In the genomic region with DNA sequence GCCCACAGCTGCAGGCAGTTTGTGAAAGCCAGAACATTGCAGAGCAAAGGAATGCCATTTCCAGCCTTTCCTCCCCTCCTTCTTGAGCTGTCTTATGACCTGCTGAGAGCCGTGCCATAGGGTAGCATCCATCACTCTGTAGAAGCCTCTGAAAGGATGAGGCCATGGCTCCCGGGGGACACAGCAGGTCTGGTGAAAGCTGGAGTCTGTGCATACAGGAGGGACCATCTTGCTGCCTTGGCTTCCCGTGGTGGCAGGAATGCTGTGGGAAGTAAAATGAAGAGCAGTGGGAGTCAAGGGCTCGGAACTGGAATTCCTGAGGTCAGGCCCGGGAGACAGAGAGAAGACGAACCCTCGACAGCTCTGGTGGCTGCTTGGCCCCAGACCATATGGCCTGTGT, we compare ENCODE assay signal across 20 cellular contexts. TPM values are rescaled to one million over a fixed set of nuclear protein-coding genes. Genes with fewer than 3 reads are reported as not detected.
DNase-seq lines count a peak whose midpoint lies in the region; ATAC-seq, FAIRE-seq and TF ChIP-seq lines count a peak whose summit lies in the region.
"Had no signal": no experiment of that assay in that cellular context is flagged by ENCODE, and none has a peak within 500 bp of the region (broad histone marks: within the 10 kb centered on the region; RNA-seq: fewer than 3 reads in every experiment).

No MANE protein-coding gene starts in this region.

- H3K9me3 ChIP-seq in GM23248 (ENCODE audit: low read depth) (no peaks in the 10 kb centered on the region), astrocyte (ENCODE audit: insufficient read depth, low read depth, low read length) (no peaks in the 10 kb centered on the region)
- H3K9me3 ChIP-seq: left lung had no signal

- ATAC-seq in GM21717 (IDR thresholded peaks at IDR 0.05; ENCODE audit: unreplicated experiment) (no peak), GM21423 (IDR thresholded peaks at IDR 0.05; ENCODE audit: unreplicated experiment) (no peak), HG03457 (IDR thresholded peaks at IDR 0.05; ENCODE audit: unreplicated experiment) (no peak)
- ATAC-seq: activated naive CD8-positive, alpha-beta T cell treated with anti-CD3 and anti-CD28 coated beads, Interleukin-2, amount 50 U/mL, for 24 hours; activated T-helper 17 cell treated with anti-CD3 and anti-CD28 coated beads, Interleukin-2, amount 50 U/mL, for 72 hours; left lung; SK-N-SH treated with all-trans-retinoic acid at 6 μM for 48 hours had no signal

- no peaks in the 10 kb centered on the region for H3K9me3 Mint-ChIP-seq in astrocyte (ENCODE audit: unreplicated experiment)
- H3K9me3 Mint-ChIP-seq: activated naive CD8-positive, alpha-beta T cell treated with anti-CD3 and anti-CD28 coated beads, Interleukin-2, amount 50 U/mL, for 24 hours; activated T-helper 17 cell treated with anti-CD3 and anti-CD28 coated beads, Interleukin-2, amount 50 U/mL, for 72 hours had no signal

- no peaks in the 10 kb centered on the region for H3K9me2 ChIP-seq in GM23248 (ENCODE audit: insufficient read depth)

- no peak overlapping the region for H3K9ac ChIP-seq in GM23248
- H3K9ac ChIP-seq in astrocyte (ENCODE audit: low read length) = peak overlapping the region; percentile 19

- H3K4me1 Mint-ChIP-seq in astrocyte (ENCODE audit: low read depth, unreplicated experiment) = peaks cover 31% of the 10 kb centered on the region
- H3K4me1 Mint-ChIP-seq: activated naive CD8-positive, alpha-beta T cell treated with anti-CD3 and anti-CD28 coated beads, Interleukin-2, amount 50 U/mL, for 24 hours had no signal

- peaks cover 27% of the 10 kb centered on the region for H3K27me3 Mint-ChIP-seq in astrocyte (ENCODE audit: low read depth, unreplicated experiment)

- no peak for FAIRE-seq in astrocyte (lab: Jason Lieb, UNC)
- FAIRE-seq: colon had no signal

- no peaks in the 10 kb centered on the region for H3F3A ChIP-seq in GM23248 (ENCODE audit: insufficient read depth)

- WGBS in GM23248 (ENCODE audit: low coverage in 1 of 2, low lambda C conversion rate in 2 of 2, missing lambda C conversion rate in 2 of 2), 2 experiments = 20 to 21% methylated on average over 7 of the region's 7 CpGs

- H3K27me3 ChIP-seq in GM23248 (replicated peaks; ENCODE audit: insufficient read depth) (peaks cover 4% of the 10 kb centered on the region; the same call in 1 of the 2 replicates), astrocyte (ENCODE audit: insufficient read depth, low read length) (no peaks in the 10 kb centered on the region)

- H3K27ac ChIP-seq in GM23248 = no peak overlapping the region
- H3K27ac ChIP-seq in astrocyte (ENCODE audit: low read depth, low read length) = no peak overlapping the region
- H3K27ac ChIP-seq: left lung had no signal

- H3K4me1 ChIP-seq in GM23248 (ENCODE audit: insufficient read depth) (peaks cover 10% of the 10 kb centered on the region; the same call in 1 of the 2 replicates), astrocyte (ENCODE audit: insufficient read depth, low read length) (peaks cover 32% of the 10 kb centered on the region)
- H3K4me1 ChIP-seq: left lung had no signal

- peak overlapping the region; percentile 85 for H3K27ac Mint-ChIP-seq in astrocyte (ENCODE audit: unreplicated experiment)
- H3K27ac Mint-ChIP-seq: activated naive CD8-positive, alpha-beta T cell treated with anti-CD3 and anti-CD28 coated beads, Interleukin-2, amount 50 U/mL, for 24 hours; activated T-helper 17 cell treated with anti-CD3 and anti-CD28 coated beads, Interleukin-2, amount 50 U/mL, for 72 hours had no signal

- in situ Hi-C loops in GM23248 (cut with MboI) = no loop called here

- H3K79me2 ChIP-seq in GM23248 (ENCODE audit: insufficient read depth) = no peaks in the 10 kb centered on the region
- H3K79me2 ChIP-seq in astrocyte (ENCODE audit: insufficient read depth, low read length) = no peaks in the 10 kb centered on the region

- no peaks in the 10 kb centered on the region for H4K20me1 ChIP-seq in GM23248 (ENCODE audit: insufficient read depth)
- no peaks in the 10 kb centered on the region for H4K20me1 ChIP-seq in astrocyte (ENCODE audit: insufficient read depth, low read length)

- H3K4me2 ChIP-seq in GM23248 (ENCODE audit: unreplicated experiment) (no peak overlapping the region), astrocyte (ENCODE audit: low read length) (peak overlapping the region; percentile 40)

- H3K36me3 ChIP-seq in GM23248 (ENCODE audit: low read depth) (no peaks in the 10 kb centered on the region), astrocyte (ENCODE audit: insufficient read depth, low read length) (no peaks in the 10 kb centered on the region)
- H3K36me3 ChIP-seq: left lung had no signal

- H3K4me3 ChIP-seq in GM23248 (no peak overlapping the region), astrocyte (ENCODE audit: insufficient read depth, low read depth, low read length) (no peak overlapping the region)
- H3K4me3 ChIP-seq: left lung, skin epidermis had no signal

- TF ChIP-seq CTCF in astrocyte (IDR thresholded peaks at IDR 0.05; ENCODE audit: insufficient read depth, low read depth, low read length) = no peak

- H3K36me3 Mint-ChIP-seq in astrocyte (ENCODE audit: low read depth, unreplicated experiment) = no peaks in the 10 kb centered on the region

- H2AFZ ChIP-seq in GM23248 = no peak overlapping the region
- H2AFZ ChIP-seq in astrocyte (ENCODE audit: low read depth, low read length) = no peak overlapping the region

- peak overlapping the region; percentile 27 for H3K4me3 Mint-ChIP-seq in astrocyte (ENCODE audit: unreplicated experiment)
- H3K4me3 Mint-ChIP-seq: activated naive CD8-positive, alpha-beta T cell treated with anti-CD3 and anti-CD28 coated beads, Interleukin-2, amount 50 U/mL, for 24 hours; activated T-helper 17 cell treated with anti-CD3 and anti-CD28 coated beads, Interleukin-2, amount 50 U/mL, for 72 hours had no signal

- peak; percentile 34 for DNase-seq in GM23248
- DNase-seq in astrocyte (ENCODE audit: low read depth) = peak; percentile 56
- peak; percentile 78 for DNase-seq in left kidney (ENCODE audit: low read depth, low spot score)
- peak; percentile 84 for DNase-seq in smooth muscle cell of the brain vasculature (ENCODE audit: low read depth, low spot score)
- DNase-seq in NCI-H2227 treated with DMSO at 0.1 percent for 48 hours (lab: John Stamatoyannopoulos, UW) = no peak
- DNase-seq: activated CD4-positive, alpha-beta T cell treated with anti-CD3 and anti-CD28 coated beads for 1 hour; activated naive CD8-positive, alpha-beta T cell treated with anti-CD3 and anti-CD28 coated beads, Interleukin-2, amount 50 U/mL, for 24 hours; NCI-H748 treated with DMSO at 0.1 percent for 48 hours; nucleus accumbens; stimulated activated CD4-positive, alpha-beta T cell treated with anti-CD3 and anti-CD28 coated beads, Interleukin-4, amount 100 ng/mL, for 4 hours; substantia nigra; T-helper 9 cell had no signal

RNA-seq across cellular contexts. Expression of gene ANO1, which starts 30.9 kb away (rescaled TPM):
- total RNA-seq in GM23248 (2014; rRNA removed; shearing (Covaris generic)) = 0.97 TPM in 1 of 2 replicates, not detected in the other
- polyA plus RNA-seq in GM23248 (2016; fragmentation: Nextera tagmentation; extraction: Ambion mirVana) = not detected in 2 replicates
- 0.10 and 0.14 TPM in 2 replicates for total RNA-seq in astrocyte
